In genomic region chr18:48932462-48932818, GRCh38 we compare ENCODE assay signal across 8 cellular contexts. TPM values are rescaled to one million over a fixed set of nuclear protein-coding genes. Genes with fewer than 3 reads are reported as not detected.
DNase-seq lines count a peak whose midpoint lies in the region; ATAC-seq and TF ChIP-seq lines count a peak whose summit lies in the region.

No MANE protein-coding gene starts in this region.

- intact Hi-C loops in CD8-positive, alpha-beta T cell (cut with DNase I, micrococcal nuclease) = no loop called here
- intact Hi-C loops in dendritic cell treated with granulocyte-macrophage colony-stimulating factor and Interleukin-4, amounts not matched to agents 40 ng/mL and 50 ng/mL, for 4 days (cut with micrococcal nuclease) = no loop called here
- intact Hi-C loops in Caco-2 (cut with micrococcal nuclease; ENCODE audit: unreplicated experiment) = no loop called here

- no peak overlapping the region for H4K91ac ChIP-seq in trophoblast cell (ENCODE audit: low read depth, low read length)

- H3K9me3 Mint-ChIP-seq in CD8-positive, alpha-beta T cell = no peaks in the 10 kb centered on the region
- no peaks in the 10 kb centered on the region for H3K9me3 Mint-ChIP-seq in dendritic cell treated with granulocyte-macrophage colony-stimulating factor and Interleukin-4, amounts not matched to agents 40 ng/mL and 50 ng/mL, for 4 days
- H3K9me3 Mint-ChIP-seq in Caco-2 (ENCODE audit: unreplicated experiment) = no peaks in the 10 kb centered on the region

- no peak for DNase-seq in CD8-positive, alpha-beta T cell
- DNase-seq in NB4 (ENCODE audit: low read depth) = peak; percentile 33
- no peak for DNase-seq in trophoblast cell
- no peak for DNase-seq in SHP77 treated with DMSO at 0.1 percent for 48 hours (lab: John Stamatoyannopoulos, UW)
- DNase-seq in left lobe of liver (ENCODE audit: low spot score) = no peak
- no peak for DNase-seq in NCI-H446 (lab: John Stamatoyannopoulos, UW)
- DNase-seq in Caco-2 = no peak

- H3K27ac ChIP-seq in CD8-positive, alpha-beta T cell (ENCODE audit: low read depth, low read length) = no peak overlapping the region
- peak overlapping the region; percentile 18 for H3K27ac ChIP-seq in trophoblast cell (ENCODE audit: low read depth, low read length)

- no peak for TF ChIP-seq CTCF in CD8-positive, alpha-beta T cell (IDR thresholded peaks at IDR 0.05)
- TF ChIP-seq CTCF in NB4 (IDR thresholded peaks at IDR 0.05; ENCODE audit: low read depth, low read length) = no peak
- no peak for TF ChIP-seq CTCF in Caco-2 (IDR thresholded peaks at IDR 0.05; ENCODE audit: insufficient read depth in 1 of 2, low read depth in 1 of 2, low read length in 1 of 2, severe bottlenecking in 1 of 2, unreplicated experiment in 1 of 2)

- H3K4me3 Mint-ChIP-seq in CD8-positive, alpha-beta T cell = peak overlapping the region; percentile 54
- H3K4me3 Mint-ChIP-seq in dendritic cell treated with granulocyte-macrophage colony-stimulating factor and Interleukin-4, amounts not matched to agents 40 ng/mL and 50 ng/mL, for 4 days = peak overlapping the region; percentile 57
- no peak overlapping the region for H3K4me3 Mint-ChIP-seq in Caco-2 (ENCODE audit: unreplicated experiment)

- ATAC-seq in CD8-positive, alpha-beta T cell = no peak
- no peak for ATAC-seq in left lobe of liver

- no peak overlapping the region for H3K18ac ChIP-seq in trophoblast cell (ENCODE audit: low read length)

- no TSS peak for BruUV-seq in Caco-2 (replicated peaks; lab: Mats Ljungman, UMichigan)

- H2BK120ac ChIP-seq in trophoblast cell (ENCODE audit: insufficient read depth, low read length, poor library complexity) = no peak overlapping the region

- WGBS in trophoblast cell (ENCODE audit: extremely low coverage, insufficient coverage, insufficient read length) = no CpG with 5 or more reads among the region's 7 CpGs

- H3K79me2 ChIP-seq in trophoblast cell (ENCODE audit: control insufficient read depth, insufficient read depth, low read length, poor library complexity) = peaks cover 70% of the 10 kb centered on the region

- no peak overlapping the region for H2AK5ac ChIP-seq in trophoblast cell (ENCODE audit: low read length)

- H3K4me2 ChIP-seq in trophoblast cell (ENCODE audit: low read length) = peak overlapping the region; percentile 0

- H3K9ac ChIP-seq in trophoblast cell (ENCODE audit: low read length) = no peak overlapping the region

- H4K8ac ChIP-seq in trophoblast cell (ENCODE audit: low read depth, low read length) = no peak overlapping the region

- POLR2A ChIA-PET in CD8-positive, alpha-beta T cell (lab: Charles Lee) = interaction anchor here (1.0 to 1.6 kb wide), 2 partner anchors 10 to 16 kb away, joined by 3 to 5 read pairs; no protein-coding TSS in a partner anchor
- POLR2A ChIA-PET in Caco-2 (lab: Charles Lee) = no interaction called here

- no peak overlapping the region for H4K12ac ChIP-seq in trophoblast cell (ENCODE audit: low read depth, low read length)

- TF ChIP-seq POLR2A in NB4 (IDR thresholded peaks at IDR 0.05; ENCODE audit: extremely low read depth, insufficient read length) = no peak

- no peaks in the 10 kb centered on the region for H3K9me3 ChIP-seq in CD8-positive, alpha-beta T cell (ENCODE audit: low read length)
- H3K9me3 ChIP-seq in trophoblast cell (ENCODE audit: insufficient read depth, low read depth, low read length) = no peaks in the 10 kb centered on the region
- H3K9me3 ChIP-seq in Caco-2 = no peaks in the 10 kb centered on the region

- peaks cover 14% of the 10 kb centered on the region for H3K36me3 Mint-ChIP-seq in CD8-positive, alpha-beta T cell
- H3K36me3 Mint-ChIP-seq in dendritic cell treated with granulocyte-macrophage colony-stimulating factor and Interleukin-4, amounts not matched to agents 40 ng/mL and 50 ng/mL, for 4 days (ENCODE audit: low read depth) = peaks cover 69% of the 10 kb centered on the region
- H3K36me3 Mint-ChIP-seq in Caco-2 (ENCODE audit: insufficient read depth, unreplicated experiment) = peaks cover 22% of the 10 kb centered on the region

- H3K27ac Mint-ChIP-seq in CD8-positive, alpha-beta T cell = peak overlapping the region; percentile 56
- peak overlapping the region; percentile 84 for H3K27ac Mint-ChIP-seq in dendritic cell treated with granulocyte-macrophage colony-stimulating factor and Interleukin-4, amounts not matched to agents 40 ng/mL and 50 ng/mL, for 4 days
- no peak overlapping the region for H3K27ac Mint-ChIP-seq in Caco-2 (ENCODE audit: unreplicated experiment)

- no peak overlapping the region for H2BK5ac ChIP-seq in trophoblast cell (ENCODE audit: low read depth, low read length, poor library complexity)

- no peak overlapping the region for H3K23ac ChIP-seq in trophoblast cell (ENCODE audit: low read length)

- CTCF ChIA-PET in CD8-positive, alpha-beta T cell (lab: Charles Lee) = interaction anchor here (1.2 to 1.7 kb wide), 4 partner anchors 10 to 155 kb away, joined by 3 to 5 read pairs (median 4); no protein-coding TSS in a partner anchor
- CTCF ChIA-PET in Caco-2 (lab: Charles Lee) = no interaction called here

- H2BK12ac ChIP-seq in trophoblast cell (ENCODE audit: low read length) = no peak overlapping the region

- H3K27me3 Mint-ChIP-seq in CD8-positive, alpha-beta T cell (ENCODE audit: low read depth) = no peaks in the 10 kb centered on the region
- no peaks in the 10 kb centered on the region for H3K27me3 Mint-ChIP-seq in dendritic cell treated with granulocyte-macrophage colony-stimulating factor and Interleukin-4, amounts not matched to agents 40 ng/mL and 50 ng/mL, for 4 days
- H3K27me3 Mint-ChIP-seq in Caco-2 (ENCODE audit: insufficient read depth, unreplicated experiment) = no peaks in the 10 kb centered on the region

- H3K36me3 ChIP-seq in CD8-positive, alpha-beta T cell (ENCODE audit: insufficient read depth, low read length) = no peaks in the 10 kb centered on the region
- peaks cover 50 to 64% of the 10 kb centered on the region in 2 experiments for H3K36me3 ChIP-seq in trophoblast cell (ENCODE audit: control insufficient read depth in 1 of 2, insufficient read depth in 2 of 2, low read length in 2 of 2)
- H3K36me3 ChIP-seq in Caco-2 (ENCODE audit: control insufficient read depth, insufficient read depth, low read length) = no peaks in the 10 kb centered on the region

- H3K4me1 Mint-ChIP-seq in CD8-positive, alpha-beta T cell (ENCODE audit: low read depth) = peaks cover 89% of the 10 kb centered on the region
- peaks cover 99% of the 10 kb centered on the region for H3K4me1 Mint-ChIP-seq in dendritic cell treated with granulocyte-macrophage colony-stimulating factor and Interleukin-4, amounts not matched to agents 40 ng/mL and 50 ng/mL, for 4 days (ENCODE audit: low read depth)
- H3K4me1 Mint-ChIP-seq in Caco-2 (ENCODE audit: low read depth, unreplicated experiment) = peaks cover 39% of the 10 kb centered on the region

- H3K79me1 ChIP-seq in trophoblast cell (ENCODE audit: low read length) = peaks cover 24% of the 10 kb centered on the region

- H3K14ac ChIP-seq in trophoblast cell (ENCODE audit: low read length) = no peak overlapping the region

- H3K4me3 ChIP-seq in CD8-positive, alpha-beta T cell (ENCODE audit: low read depth, low read length) = no peak overlapping the region
- no peak overlapping the region for H3K4me3 ChIP-seq in NB4 (ENCODE audit: low read depth, low read length)
- no peak overlapping the region for H3K4me3 ChIP-seq in trophoblast cell (ENCODE audit: low read depth, low read length)
- H3K4me3 ChIP-seq in Caco-2 (ENCODE audit: low read depth, low read length) = no peak overlapping the region

- no peak overlapping the region for H2AFZ ChIP-seq in trophoblast cell (ENCODE audit: insufficient read depth, low read length, poor library complexity)

- peaks cover 71% of the 10 kb centered on the region for H3K4me1 ChIP-seq in CD8-positive, alpha-beta T cell (ENCODE audit: insufficient read depth, low read length)
- H3K4me1 ChIP-seq in trophoblast cell (ENCODE audit: control insufficient read depth in 1 of 2, insufficient read depth in 2 of 2, low read length in 2 of 2) = peaks cover 71 to 74% of the 10 kb centered on the region in 2 experiments
- H3K4me1 ChIP-seq in Caco-2 = peaks cover 45% of the 10 kb centered on the region

- peak overlapping the region; percentile 51 for H3K4ac ChIP-seq in trophoblast cell (ENCODE audit: low read depth, low read length)

- no peaks in the 10 kb centered on the region for H3K27me3 ChIP-seq in CD8-positive, alpha-beta T cell (ENCODE audit: insufficient read depth, low read length)
- H3K27me3 ChIP-seq in trophoblast cell (ENCODE audit: insufficient read depth, low read length) (no peaks in the 10 kb centered on the region), Caco-2 (replicated peaks; ENCODE audit: control insufficient read depth, insufficient read depth, low read length) (no peaks in the 10 kb centered on the region)

RNA-seq across cellular contexts. Expression of gene SMAD7, which starts 18.3 kb away (rescaled TPM):
- 100 to 1,000 TPM; 227 to 236 TPM for total RNA-seq in CD8-positive, alpha-beta T cell
- polyA plus RNA-seq in trophoblast cell (2013) = 108 and 116 TPM in 2 replicates
- total RNA-seq in left lobe of liver (12.4 TPM), Caco-2 (2022) (9.3 and 9.5 TPM in 2 replicates)

Comparison
In these comparisons a context has a peak if more than half of its experiments do, and no peak if none do; other contexts are left out.
1. RNA of gene SMAD7, which starts 18.3 kb away (total RNA-seq): 227 to 236 TPM in CD8-positive, alpha-beta T cell; 12.4 TPM in left lobe of liver (single experiment) and 9.3 to 9.5 TPM in Caco-2; every median in the first group is over 10 times any median in the second.